In the genomic region with DNA sequence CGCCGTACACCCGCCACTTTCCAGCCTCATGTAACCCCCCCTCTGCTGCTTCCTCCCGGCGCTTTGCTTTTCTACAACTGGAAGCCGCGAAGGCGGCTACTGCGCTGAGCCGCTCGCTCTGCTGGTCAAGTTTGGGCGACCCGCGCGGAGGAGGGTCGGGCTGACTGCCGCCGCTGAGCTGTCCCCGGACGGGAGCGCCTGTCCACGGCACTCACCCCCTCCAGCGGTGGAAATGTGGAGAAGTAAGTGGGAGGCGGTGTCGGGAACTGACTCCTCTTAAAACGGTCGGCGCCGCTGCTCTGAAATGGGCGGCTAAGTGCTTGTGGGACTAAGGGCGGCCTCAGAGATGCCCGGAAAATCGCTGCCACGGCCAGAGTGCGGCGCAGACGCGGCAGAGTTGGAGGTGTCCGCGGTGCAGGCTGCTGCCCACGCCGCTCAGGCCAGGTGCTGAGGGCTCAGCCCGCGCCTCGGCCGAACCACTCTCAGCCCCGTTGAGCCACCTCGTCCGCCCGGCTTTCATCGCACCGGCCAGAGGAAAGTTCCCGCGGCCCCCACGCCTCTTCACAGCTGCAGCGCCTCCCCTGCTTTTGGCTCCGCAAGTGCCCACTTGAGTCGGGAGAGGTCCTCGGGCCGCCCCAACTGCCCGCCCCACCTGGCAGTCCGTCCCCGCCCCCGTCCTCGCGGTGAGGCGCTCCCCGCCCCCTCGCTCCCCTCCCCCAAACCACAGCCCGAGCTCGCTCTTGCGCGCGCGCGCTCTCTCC, we compare ENCODE assay signal across 9 cellular contexts. TPM values are rescaled to one million over a fixed set of nuclear protein-coding genes. Genes with fewer than 3 reads are reported as not detected.
DNase-seq lines count a peak whose midpoint lies in the region; ATAC-seq, FAIRE-seq and TF ChIP-seq lines count a peak whose summit lies in the region.
"Had no signal": no experiment of that assay in that cellular context is flagged by ENCODE, and none has a peak within 500 bp of the region (broad histone marks: within the 10 kb centered on the region; RNA-seq: fewer than 3 reads in every experiment).

No MANE protein-coding gene starts in this region.

- no peaks in the 10 kb centered on the region for H3K79me2 ChIP-seq in smooth muscle cell (ENCODE audit: low read depth)

- H3K36me3 ChIP-seq in kidney (ENCODE audit: control insufficient read depth in 1 of 2, insufficient read depth in 2 of 2, low read length in 2 of 2) (no peaks in the 10 kb centered on the region), smooth muscle cell (ENCODE audit: low read depth) (no peaks in the 10 kb centered on the region)

- ATAC-seq in HG03039 (IDR thresholded peaks at IDR 0.05; ENCODE audit: unreplicated experiment): peak; percentile 13

- H3K4me1 ChIP-seq in kidney (ENCODE audit: control insufficient read depth in 1 of 2, insufficient read depth in 1 of 2, low read depth in 1 of 2, low read length in 2 of 2): peaks cover 5 to 7% of the 10 kb centered on the region in 2 donors
- no peaks in the 10 kb centered on the region for H3K4me1 ChIP-seq in smooth muscle cell (ENCODE audit: low read depth)

- FAIRE-seq in kidney (lab: Jason Lieb, UNC): no peak

- peak; percentile 27 for TF ChIP-seq CTCF in AG09319 (IDR thresholded peaks at IDR 0.05; ENCODE audit: low read depth, low read length)
- TF ChIP-seq CTCF in GM13977 (IDR thresholded peaks at IDR 0.05; ENCODE audit: extremely low read depth, insufficient read depth, missing control alignments): no peak
- TF ChIP-seq CTCF in cardiac fibroblast (IDR thresholded peaks at IDR 0.05; ENCODE audit: low read depth, low read length): no peak
- TF ChIP-seq CTCF in kidney (IDR thresholded peaks at IDR 0.05; ENCODE audit: borderline replicate concordance, extremely low read depth, insufficient read depth): no peak
- peak; percentile 25 for TF ChIP-seq CTCF in smooth muscle cell (IDR thresholded peaks at IDR 0.05; ENCODE audit: borderline replicate concordance, insufficient read depth, poor library complexity, severe bottlenecking)

- H3K27ac ChIP-seq in kidney (ENCODE audit: low read depth in 2 of 2, low read length in 2 of 2) (no peak overlapping the region), smooth muscle cell (ENCODE audit: low read depth) (no peak overlapping the region)

- H2AFZ ChIP-seq in smooth muscle cell (ENCODE audit: low read depth): peak overlapping the region; percentile 98

- peak; percentile 2 for DNase-seq in AG09319 (ENCODE audit: extremely low read depth, low read depth)
- peak; percentile 47 for DNase-seq in GM13977 (ENCODE audit: low spot score)
- peak; percentile 84 for DNase-seq in NCI-H774 (lab: John Stamatoyannopoulos, UW)
- DNase-seq in cardiac fibroblast (ENCODE audit: low read depth in 2 of 2): peak; percentile 45 to 57
- DNase-seq in kidney: peak; percentile 84
- peak; percentile 22 for DNase-seq in smooth muscle cell (lab: John Stamatoyannopoulos, UW; ENCODE audit: unreplicated experiment)
- DNase-seq in NCI-H1436 (lab: John Stamatoyannopoulos, UW): no peak

- peaks cover 44% of the 10 kb centered on the region for H3K27me3 ChIP-seq in smooth muscle cell (ENCODE audit: low read depth)

- 1% methylated on average over 69 of the region's 76 CpGs for WGBS in smooth muscle cell (ENCODE audit: low lambda C conversion rate)

- H3K9ac ChIP-seq in kidney (ENCODE audit: low read length in 2 of 2) (peak overlapping the region in 1 of 2 donors; percentile 3), smooth muscle cell (ENCODE audit: low read depth) (no peak overlapping the region)

- H3K9me3 ChIP-seq in kidney (ENCODE audit: control insufficient read depth in 1 of 2, low read length in 2 of 2) (no peaks in the 10 kb centered on the region), smooth muscle cell (replicated peaks; ENCODE audit: low read depth) (no peaks in the 10 kb centered on the region)

- no peaks in the 10 kb centered on the region for H4K20me1 ChIP-seq in smooth muscle cell (ENCODE audit: low read depth)

- intact Hi-C loops in kidney (cut with DNase I): no loop called here

- H3F3A ChIP-seq in smooth muscle cell (ENCODE audit: low read depth): no peaks in the 10 kb centered on the region

- in situ Hi-C loops in GM13977 (cut with MboI; ENCODE audit: low pct_unique_long_range_greater_than_20kb, low sequenced_read_pairs, unreplicated experiment): no loop called here

- peak overlapping the region; percentile 93 for H3K4me2 ChIP-seq in smooth muscle cell

- H3K4me3 ChIP-seq in cardiac fibroblast (replicated peaks in 1 of 2; ENCODE audit: low read depth in 2 of 2, low read length in 2 of 2) (peak overlapping the region; percentile 47 to 53), kidney (ENCODE audit: low read length in 2 of 2) (peak overlapping the region; percentile 28 to 64), smooth muscle cell (peak overlapping the region; percentile 78)

RNA-seq across cellular contexts. Expression of gene EPHA6, which starts 0.4 kb away (rescaled TPM):
- total RNA-seq in kidney (0.66 TPM), smooth muscle cell (0.13 and 0.36 TPM in 2 replicates)
- polyA plus RNA-seq in kidney (ENCODE audit: insufficient read depth, low read depth, low replicate concordance) (not detected), smooth muscle cell (0.51 TPM in 1 of 2 replicates, not detected in the other)
- total RNA-seq: M059J had no signal

Comparison
In these comparisons a context has a peak if more than half of its experiments do, and no peak if none do; other contexts are left out.
1. CTCF ChIP-seq: peak in AG09319 (single experiment) and smooth muscle cell (single experiment); none in GM13977 (single experiment), cardiac fibroblast (single experiment) and kidney (single experiment).
2. Peak in every context shown above with its lines, with median percentiles within 50 percentile points of each other: H3K4me3 ChIP-seq.